In the genomic region with DNA sequence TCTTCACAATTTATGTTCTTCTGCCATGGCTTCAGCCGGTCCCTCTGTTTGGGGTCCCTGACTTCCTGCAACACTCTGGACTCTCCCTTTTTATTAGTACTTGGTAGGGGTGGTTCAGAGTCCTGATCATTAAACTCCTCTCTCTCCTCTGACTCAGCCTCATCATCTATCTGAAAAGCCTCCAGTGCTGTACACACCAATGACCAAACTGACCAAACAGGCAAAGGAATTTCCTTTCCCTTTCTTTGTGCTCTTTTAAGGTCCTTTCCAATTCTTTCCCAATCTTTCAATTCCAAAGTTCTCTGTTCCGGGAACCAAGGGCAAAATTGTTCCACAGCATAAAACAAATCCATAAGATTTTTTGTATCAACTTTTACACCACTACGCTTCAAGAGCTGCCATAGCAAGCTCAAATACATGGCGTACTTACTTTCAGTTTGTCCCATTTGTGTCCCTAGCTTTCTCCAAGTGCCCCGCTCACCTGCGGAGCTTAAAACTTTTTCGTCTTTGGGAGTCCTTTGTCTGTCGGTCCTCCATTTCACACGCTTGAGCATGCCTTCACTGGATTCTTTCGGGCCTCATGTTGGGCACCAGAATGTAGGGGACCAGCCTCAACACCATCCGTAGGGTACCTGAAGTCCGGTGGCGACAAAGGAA, we compare ENCODE assay signal across 1 cellular context.
TF ChIP-seq lines count a peak whose summit lies in the region.

No MANE protein-coding gene starts in this region.

TF ChIP-seq in K562, 482 proteins besides CTCF, POLR2A, EP300 and RAD21 (continued from another document and continues in another):
- TF ChIP-seq, protein P1, sequence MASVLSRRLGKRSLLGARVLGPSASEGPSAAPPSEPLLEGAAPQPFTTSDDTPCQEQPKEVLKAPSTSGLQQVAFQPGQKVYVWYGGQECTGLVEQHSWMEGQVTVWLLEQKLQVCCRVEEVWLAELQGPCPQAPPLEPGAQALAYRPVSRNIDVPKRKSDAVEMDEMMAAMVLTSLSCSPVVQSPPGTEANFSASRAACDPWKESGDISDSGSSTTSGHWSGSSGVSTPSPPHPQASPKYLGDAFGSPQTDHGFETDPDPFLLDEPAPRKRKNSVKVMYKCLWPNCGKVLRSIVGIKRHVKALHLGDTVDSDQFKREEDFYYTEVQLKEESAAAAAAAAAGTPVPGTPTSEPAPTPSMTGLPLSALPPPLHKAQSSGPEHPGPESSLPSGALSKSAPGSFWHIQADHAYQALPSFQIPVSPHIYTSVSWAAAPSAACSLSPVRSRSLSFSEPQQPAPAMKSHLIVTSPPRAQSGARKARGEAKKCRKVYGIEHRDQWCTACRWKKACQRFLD (CRISPR knock-in tag; IDR thresholded peaks at IDR 0.05), result 0 out of 2 replicates have a peak, but pooled peaks have one; percentile 35
- TF ChIP-seq, protein P2, sequence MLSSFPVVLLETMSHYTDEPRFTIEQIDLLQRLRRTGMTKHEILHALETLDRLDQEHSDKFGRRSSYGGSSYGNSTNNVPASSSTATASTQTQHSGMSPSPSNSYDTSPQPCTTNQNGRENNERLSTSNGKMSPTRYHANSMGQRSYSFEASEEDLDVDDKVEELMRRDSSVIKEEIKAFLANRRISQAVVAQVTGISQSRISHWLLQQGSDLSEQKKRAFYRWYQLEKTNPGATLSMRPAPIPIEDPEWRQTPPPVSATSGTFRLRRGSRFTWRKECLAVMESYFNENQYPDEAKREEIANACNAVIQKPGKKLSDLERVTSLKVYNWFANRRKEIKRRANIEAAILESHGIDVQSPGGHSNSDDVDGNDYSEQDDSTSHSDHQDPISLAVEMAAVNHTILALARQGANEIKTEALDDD (IDR thresholded peaks at IDR 0.05), result no peak
- no peak for TF ChIP-seq FOXJ3 (CRISPR knock-in tag; IDR thresholded peaks at IDR 0.05)
- no peak for TF ChIP-seq SMAD2 (IDR thresholded peaks at IDR 0.05; ENCODE audit: low read depth, low read length)
- no peak for TF ChIP-seq HNRNPLL (IDR thresholded peaks at IDR 0.05; ENCODE audit: low read depth, low read length, poor library complexity, severe bottlenecking)
- TF ChIP-seq CTBP1 (IDR thresholded peaks at IDR 0.05; ENCODE audit: borderline replicate concordance), result no peak
- TF ChIP-seq, protein P3, sequence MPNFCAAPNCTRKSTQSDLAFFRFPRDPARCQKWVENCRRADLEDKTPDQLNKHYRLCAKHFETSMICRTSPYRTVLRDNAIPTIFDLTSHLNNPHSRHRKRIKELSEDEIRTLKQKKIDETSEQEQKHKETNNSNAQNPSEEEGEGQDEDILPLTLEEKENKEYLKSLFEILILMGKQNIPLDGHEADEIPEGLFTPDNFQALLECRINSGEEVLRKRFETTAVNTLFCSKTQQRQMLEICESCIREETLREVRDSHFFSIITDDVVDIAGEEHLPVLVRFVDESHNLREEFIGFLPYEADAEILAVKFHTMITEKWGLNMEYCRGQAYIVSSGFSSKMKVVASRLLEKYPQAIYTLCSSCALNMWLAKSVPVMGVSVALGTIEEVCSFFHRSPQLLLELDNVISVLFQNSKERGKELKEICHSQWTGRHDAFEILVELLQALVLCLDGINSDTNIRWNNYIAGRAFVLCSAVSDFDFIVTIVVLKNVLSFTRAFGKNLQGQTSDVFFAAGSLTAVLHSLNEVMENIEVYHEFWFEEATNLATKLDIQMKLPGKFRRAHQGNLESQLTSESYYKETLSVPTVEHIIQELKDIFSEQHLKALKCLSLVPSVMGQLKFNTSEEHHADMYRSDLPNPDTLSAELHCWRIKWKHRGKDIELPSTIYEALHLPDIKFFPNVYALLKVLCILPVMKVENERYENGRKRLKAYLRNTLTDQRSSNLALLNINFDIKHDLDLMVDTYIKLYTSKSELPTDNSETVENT (CRISPR knock-in tag; IDR thresholded peaks at IDR 0.05), result no peak
- TF ChIP-seq NONO (IDR thresholded peaks at IDR 0.05; ENCODE audit: low read depth in 2 of 2, low read length in 1 of 2), result no peak
- TF ChIP-seq ZNF217 (CRISPR knock-in tag; IDR thresholded peaks at IDR 0.05), result no peak
- TF ChIP-seq ZNF584 (CRISPR knock-in tag; IDR thresholded peaks at IDR 0.05; ENCODE audit: low read depth), result no peak
- no peak for TF ChIP-seq GABPB1 (CRISPR knock-in tag; IDR thresholded peaks at IDR 0.05)
- TF ChIP-seq FOSL1 (tag; conservative IDR thresholded peaks at IDR 0.05), result peak; percentile 20; the same call in 1 of the 2 replicates
- no peak for TF ChIP-seq ZNF586 (CRISPR knock-in tag; conservative IDR thresholded peaks at IDR 0.05)
- TF ChIP-seq, protein P4, sequence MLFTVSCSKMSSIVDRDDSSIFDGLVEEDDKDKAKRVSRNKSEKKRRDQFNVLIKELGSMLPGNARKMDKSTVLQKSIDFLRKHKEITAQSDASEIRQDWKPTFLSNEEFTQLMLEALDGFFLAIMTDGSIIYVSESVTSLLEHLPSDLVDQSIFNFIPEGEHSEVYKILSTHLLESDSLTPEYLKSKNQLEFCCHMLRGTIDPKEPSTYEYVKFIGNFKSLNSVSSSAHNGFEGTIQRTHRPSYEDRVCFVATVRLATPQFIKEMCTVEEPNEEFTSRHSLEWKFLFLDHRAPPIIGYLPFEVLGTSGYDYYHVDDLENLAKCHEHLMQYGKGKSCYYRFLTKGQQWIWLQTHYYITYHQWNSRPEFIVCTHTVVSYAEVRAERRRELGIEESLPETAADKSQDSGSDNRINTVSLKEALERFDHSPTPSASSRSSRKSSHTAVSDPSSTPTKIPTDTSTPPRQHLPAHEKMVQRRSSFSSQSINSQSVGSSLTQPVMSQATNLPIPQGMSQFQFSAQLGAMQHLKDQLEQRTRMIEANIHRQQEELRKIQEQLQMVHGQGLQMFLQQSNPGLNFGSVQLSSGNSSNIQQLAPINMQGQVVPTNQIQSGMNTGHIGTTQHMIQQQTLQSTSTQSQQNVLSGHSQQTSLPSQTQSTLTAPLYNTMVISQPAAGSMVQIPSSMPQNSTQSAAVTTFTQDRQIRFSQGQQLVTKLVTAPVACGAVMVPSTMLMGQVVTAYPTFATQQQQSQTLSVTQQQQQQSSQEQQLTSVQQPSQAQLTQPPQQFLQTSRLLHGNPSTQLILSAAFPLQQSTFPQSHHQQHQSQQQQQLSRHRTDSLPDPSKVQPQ (CRISPR knock-in tag; IDR thresholded peaks at IDR 0.05; ENCODE audit: borderline replicate concordance), result no peak
- TF ChIP-seq CHCHD3 (CRISPR knock-in tag; IDR thresholded peaks at IDR 0.05), result no peak
- TF ChIP-seq, protein P5, sequence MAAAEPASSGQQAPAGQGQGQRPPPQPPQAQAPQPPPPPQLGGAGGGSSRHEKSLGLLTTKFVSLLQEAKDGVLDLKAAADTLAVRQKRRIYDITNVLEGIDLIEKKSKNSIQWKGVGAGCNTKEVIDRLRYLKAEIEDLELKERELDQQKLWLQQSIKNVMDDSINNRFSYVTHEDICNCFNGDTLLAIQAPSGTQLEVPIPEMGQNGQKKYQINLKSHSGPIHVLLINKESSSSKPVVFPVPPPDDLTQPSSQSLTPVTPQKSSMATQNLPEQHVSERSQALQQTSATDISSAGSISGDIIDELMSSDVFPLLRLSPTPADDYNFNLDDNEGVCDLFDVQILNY (CRISPR knock-in tag; IDR thresholded peaks at IDR 0.05), result no peak
- no peak for TF ChIP-seq KAT8 (IDR thresholded peaks at IDR 0.05; ENCODE audit: low read depth)
- no peak for TF ChIP-seq ZNF444 (CRISPR knock-in tag; IDR thresholded peaks at IDR 0.05)
- no peak for TF ChIP-seq DDX20 (tag; IDR thresholded peaks at IDR 0.05; ENCODE audit: low read depth)
- no peak for TF ChIP-seq ETV6 (IDR thresholded peaks at IDR 0.05; ENCODE audit: borderline replicate concordance in 1 of 2, low read depth in 2 of 2, low read length in 1 of 2)
- TF ChIP-seq ETV6 (CRISPR knock-in tag; IDR thresholded peaks at IDR 0.05; ENCODE audit: borderline replicate concordance), result no peak
- TF ChIP-seq MYC (IDR thresholded peaks at IDR 0.05; ENCODE audit: low read depth, low read length), result no peak
- no peak for TF ChIP-seq MYC (CRISPR knock-in tag; IDR thresholded peaks at IDR 0.05; ENCODE audit: borderline replicate concordance, low read depth)
- TF ChIP-seq ADNP (tag; IDR thresholded peaks at IDR 0.05), result 0 out of 2 replicates have a peak, but pooled peaks have one; percentile 14
- TF ChIP-seq, protein P6, sequence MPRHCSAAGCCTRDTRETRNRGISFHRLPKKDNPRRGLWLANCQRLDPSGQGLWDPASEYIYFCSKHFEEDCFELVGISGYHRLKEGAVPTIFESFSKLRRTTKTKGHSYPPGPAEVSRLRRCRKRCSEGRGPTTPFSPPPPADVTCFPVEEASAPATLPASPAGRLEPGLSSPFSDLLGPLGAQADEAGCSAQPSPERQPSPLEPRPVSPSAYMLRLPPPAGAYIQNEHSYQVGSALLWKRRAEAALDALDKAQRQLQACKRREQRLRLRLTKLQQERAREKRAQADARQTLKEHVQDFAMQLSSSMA (CRISPR knock-in tag; IDR thresholded peaks at IDR 0.05), result no peak
- TF ChIP-seq PTTG1 (tag; IDR thresholded peaks at IDR 0.05; ENCODE audit: low read depth), result no peak
- no peak for TF ChIP-seq TEAD2 (tag; IDR thresholded peaks at IDR 0.05)
- TF ChIP-seq, protein P7, sequence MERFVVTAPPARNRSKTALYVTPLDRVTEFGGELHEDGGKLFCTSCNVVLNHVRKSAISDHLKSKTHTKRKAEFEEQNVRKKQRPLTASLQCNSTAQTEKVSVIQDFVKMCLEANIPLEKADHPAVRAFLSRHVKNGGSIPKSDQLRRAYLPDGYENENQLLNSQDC (CRISPR knock-in tag; IDR thresholded peaks at IDR 0.05), result no peak
- TF ChIP-seq, protein P8, sequence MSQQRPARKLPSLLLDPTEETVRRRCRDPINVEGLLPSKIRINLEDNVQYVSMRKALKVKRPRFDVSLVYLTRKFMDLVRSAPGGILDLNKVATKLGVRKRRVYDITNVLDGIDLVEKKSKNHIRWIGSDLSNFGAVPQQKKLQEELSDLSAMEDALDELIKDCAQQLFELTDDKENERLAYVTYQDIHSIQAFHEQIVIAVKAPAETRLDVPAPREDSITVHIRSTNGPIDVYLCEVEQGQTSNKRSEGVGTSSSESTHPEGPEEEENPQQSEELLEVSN (IDR thresholded peaks at IDR 0.05; ENCODE audit: borderline replicate concordance in 1 of 2, extremely low read depth in 1 of 2, insufficient read depth in 1 of 2, insufficient read length in 1 of 2, low read depth in 1 of 2, low read length in 1 of 2, poor library complexity in 1 of 2, severe bottlenecking in 1 of 2), result no peak
- TF ChIP-seq ZNF274 (IDR thresholded peaks at IDR 0.05; ENCODE audit: borderline replicate concordance, low read depth, low read length), result no peak
- TF ChIP-seq, protein P9, sequence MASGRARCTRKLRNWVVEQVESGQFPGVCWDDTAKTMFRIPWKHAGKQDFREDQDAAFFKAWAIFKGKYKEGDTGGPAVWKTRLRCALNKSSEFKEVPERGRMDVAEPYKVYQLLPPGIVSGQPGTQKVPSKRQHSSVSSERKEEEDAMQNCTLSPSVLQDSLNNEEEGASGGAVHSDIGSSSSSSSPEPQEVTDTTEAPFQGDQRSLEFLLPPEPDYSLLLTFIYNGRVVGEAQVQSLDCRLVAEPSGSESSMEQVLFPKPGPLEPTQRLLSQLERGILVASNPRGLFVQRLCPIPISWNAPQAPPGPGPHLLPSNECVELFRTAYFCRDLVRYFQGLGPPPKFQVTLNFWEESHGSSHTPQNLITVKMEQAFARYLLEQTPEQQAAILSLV (tag; IDR thresholded peaks at IDR 0.05), result no peak
- TF ChIP-seq ZBTB1 (CRISPR knock-in tag; IDR thresholded peaks at IDR 0.05; ENCODE audit: borderline replicate concordance, low read depth), result no peak
- TF ChIP-seq, protein P10, sequence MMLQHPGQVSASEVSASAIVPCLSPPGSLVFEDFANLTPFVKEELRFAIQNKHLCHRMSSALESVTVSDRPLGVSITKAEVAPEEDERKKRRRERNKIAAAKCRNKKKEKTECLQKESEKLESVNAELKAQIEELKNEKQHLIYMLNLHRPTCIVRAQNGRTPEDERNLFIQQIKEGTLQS (IDR thresholded peaks at IDR 0.05), result peak; percentile 16; the same call in 1 of the 2 replicates
- TF ChIP-seq, protein P10 (CRISPR knock-in tag; conservative IDR thresholded peaks at IDR 0.05), result no peak; the same call in 1 of the 2 replicates
- TF ChIP-seq SP2 (IDR thresholded peaks at IDR 0.05; ENCODE audit: extremely low read depth, low read depth, low read length, poor library complexity, severe bottlenecking), result no peak
- TF ChIP-seq, protein P11, sequence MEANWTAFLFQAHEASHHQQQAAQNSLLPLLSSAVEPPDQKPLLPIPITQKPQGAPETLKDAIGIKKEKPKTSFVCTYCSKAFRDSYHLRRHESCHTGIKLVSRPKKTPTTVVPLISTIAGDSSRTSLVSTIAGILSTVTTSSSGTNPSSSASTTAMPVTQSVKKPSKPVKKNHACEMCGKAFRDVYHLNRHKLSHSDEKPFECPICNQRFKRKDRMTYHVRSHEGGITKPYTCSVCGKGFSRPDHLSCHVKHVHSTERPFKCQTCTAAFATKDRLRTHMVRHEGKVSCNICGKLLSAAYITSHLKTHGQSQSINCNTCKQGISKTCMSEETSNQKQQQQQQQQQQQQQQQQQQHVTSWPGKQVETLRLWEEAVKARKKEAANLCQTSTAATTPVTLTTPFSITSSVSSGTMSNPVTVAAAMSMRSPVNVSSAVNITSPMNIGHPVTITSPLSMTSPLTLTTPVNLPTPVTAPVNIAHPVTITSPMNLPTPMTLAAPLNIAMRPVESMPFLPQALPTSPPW (CRISPR knock-in tag; IDR thresholded peaks at IDR 0.05), result 0 out of 2 replicates have a peak, but pooled peaks have one; percentile 13
- no peak for TF ChIP-seq RB1 (IDR thresholded peaks at IDR 0.05; ENCODE audit: low read depth)
- TF ChIP-seq HMG20A (CRISPR knock-in tag; conservative IDR thresholded peaks at IDR 0.05), result no peak
- TF ChIP-seq PHF8 (IDR thresholded peaks at IDR 0.05; ENCODE audit: borderline replicate concordance, low read length), result 0 out of 2 replicates have a peak, but pooled peaks have one; percentile 21
- no peak for TF ChIP-seq NFATC3 (IDR thresholded peaks at IDR 0.05)
- no peak for TF ChIP-seq ZNF140 (CRISPR knock-in tag; IDR thresholded peaks at IDR 0.05)
- no peak for TF ChIP-seq SMC3 (conservative IDR thresholded peaks at IDR 0.05; ENCODE audit: insufficient read depth, low read depth, low read length)
- TF ChIP-seq MEF2A (IDR thresholded peaks at IDR 0.05; ENCODE audit: control insufficient read depth, low read depth, low read length), result no peak
- TF ChIP-seq RBM22 (IDR thresholded peaks at IDR 0.05; ENCODE audit: low read depth, low read length, poor library complexity, severe bottlenecking), result no peak
- TF ChIP-seq, protein P12, sequence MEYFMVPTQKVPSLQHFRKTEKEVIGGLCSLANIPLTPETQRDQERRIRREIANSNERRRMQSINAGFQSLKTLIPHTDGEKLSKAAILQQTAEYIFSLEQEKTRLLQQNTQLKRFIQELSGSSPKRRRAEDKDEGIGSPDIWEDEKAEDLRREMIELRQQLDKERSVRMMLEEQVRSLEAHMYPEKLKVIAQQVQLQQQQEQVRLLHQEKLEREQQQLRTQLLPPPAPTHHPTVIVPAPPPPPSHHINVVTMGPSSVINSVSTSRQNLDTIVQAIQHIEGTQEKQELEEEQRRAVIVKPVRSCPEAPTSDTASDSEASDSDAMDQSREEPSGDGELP (CRISPR knock-in tag; IDR thresholded peaks at IDR 0.05; ENCODE audit: borderline replicate concordance), result 0 out of 2 replicates have a peak, but pooled peaks have one; percentile 19
